Comparison of ENCODE assay signal across 1 cellular context in genomic region chr15:99440551-99441426, GRCh38.
TF ChIP-seq lines count a peak whose summit lies in the region.

No MANE protein-coding gene starts in this region.

TF ChIP-seq in GM23338, 12 proteins besides CTCF, POLR2A, EP300 and RAD21 (continued from another document):
- TF ChIP-seq REST (IDR thresholded peaks at IDR 0.05; ENCODE audit: unreplicated experiment) (no peak), POLR2AphosphoS5 (IDR thresholded peaks at IDR 0.05; ENCODE audit: low read depth) (no peak), EZH2phosphoT487 (IDR thresholded peaks at IDR 0.05; ENCODE audit: unreplicated experiment) (no peak), NANOG (IDR thresholded peaks at IDR 0.05; ENCODE audit: borderline replicate concordance) (no peak)
